8 cellular contexts compared by ENCODE assay signal in the genomic region with DNA sequence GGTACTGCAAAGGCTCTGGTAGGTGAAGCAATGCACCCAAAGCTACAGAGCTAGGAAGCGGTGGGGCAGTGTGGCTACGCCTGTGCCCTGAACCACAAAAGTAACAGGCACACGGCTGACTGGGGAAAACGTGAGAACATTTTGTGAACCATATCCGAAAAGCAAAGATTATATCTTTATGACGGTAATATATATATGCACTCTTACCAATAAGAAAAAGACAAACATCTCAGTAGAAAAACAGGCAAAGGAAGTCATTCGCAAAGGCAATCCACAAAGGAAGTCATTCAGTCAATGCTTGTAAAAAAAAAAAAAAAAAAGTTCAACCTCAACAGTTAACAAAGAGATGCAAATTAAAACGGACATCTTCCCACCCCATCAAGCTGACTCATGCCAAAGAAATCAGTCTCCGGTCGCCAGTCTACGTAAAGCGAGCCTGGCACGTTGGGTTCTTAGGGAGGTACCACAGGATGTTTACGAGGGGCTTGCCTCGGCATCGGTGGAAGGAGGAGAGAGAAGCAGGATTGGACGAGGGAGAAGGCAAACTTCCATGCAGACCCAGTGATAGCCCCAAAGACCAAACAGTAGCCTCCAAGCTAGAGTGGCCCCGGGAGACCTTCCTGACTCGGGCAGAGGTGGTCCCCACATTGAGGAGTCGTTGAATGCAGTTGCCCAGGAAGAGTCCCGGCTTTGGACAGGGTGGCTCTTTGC. TPM values are rescaled to one million over a fixed set of nuclear protein-coding genes. Genes with fewer than 3 reads are reported as not detected.
A peak's percentile ranks its signal among the peaks of the same experiment; 100 is the strongest.
DNase-seq lines count a peak whose midpoint lies in the region; ATAC-seq and TF ChIP-seq lines count a peak whose summit lies in the region.

No MANE protein-coding gene starts in this region.

- DNase-seq in CD4-positive, CD25-positive, alpha-beta regulatory T cell = peak; percentile 73 to 95 (median 89)
- DNase-seq in activated CD4-positive, alpha-beta T cell treated with anti-CD3 and anti-CD28 coated beads, Interleukin-2, amount 10 ng/mL, durations not matched to agents 24 days and 14 days = peak; percentile 91
- DNase-seq in endothelial cell (ENCODE audit: low spot score) (no peak), pulmonary artery endothelial cell (ENCODE audit: low read depth, low spot score) (peak; percentile 20)

- H3K4me3 ChIP-seq in CD4-positive, CD25-positive, alpha-beta regulatory T cell (ENCODE audit: low read depth, low read length) = peak overlapping the region; percentile 72
- H3K4me3 ChIP-seq in HUES6 (ENCODE audit: low read depth, low read length) = peak overlapping the region; percentile 24

- peaks cover 11 to 74% (median 40%) of the 10 kb centered on the region in 4 donors for H3K4me1 Mint-ChIP-seq in CD4-positive, CD25-positive, alpha-beta regulatory T cell
- H3K4me1 Mint-ChIP-seq in activated CD4-positive, alpha-beta T cell treated with anti-CD3 and anti-CD28 coated beads, Interleukin-2, amount 10 ng/mL, durations not matched to agents 24 days and 14 days = peaks cover 37% of the 10 kb centered on the region
- H3K4me1 Mint-ChIP-seq in endothelial cell (ENCODE audit: unreplicated experiment) = peaks cover 22% of the 10 kb centered on the region

- no peak for TF ChIP-seq CTCF in endothelial cell (IDR thresholded peaks at IDR 0.05; ENCODE audit: unreplicated experiment)

- H3K9me3 ChIP-seq in CD4-positive, CD25-positive, alpha-beta regulatory T cell (ENCODE audit: control insufficient read depth in 2 of 2, low read length in 2 of 2) = no peaks in the 10 kb centered on the region
- no peaks in the 10 kb centered on the region for H3K9me3 ChIP-seq in HUES6 (ENCODE audit: control insufficient read depth, insufficient read depth, low read depth, low read length)

- peak; percentile 81 to 84 for ATAC-seq in CD4-positive, CD25-positive, alpha-beta regulatory T cell (ENCODE audit: low read depth in 2 of 2)
- ATAC-seq in HG03469 (IDR thresholded peaks at IDR 0.05; ENCODE audit: unreplicated experiment) (no peak), GM18858 (IDR thresholded peaks at IDR 0.05; ENCODE audit: unreplicated experiment) (no peak), HG03039 (IDR thresholded peaks at IDR 0.05; ENCODE audit: unreplicated experiment) (no peak)

- peaks cover 53% of the 10 kb centered on the region for H3K4me1 ChIP-seq in CD4-positive, CD25-positive, alpha-beta regulatory T cell (ENCODE audit: control insufficient read depth, insufficient read depth, low read length, poor library complexity, severe bottlenecking)
- H3K4me1 ChIP-seq in HUES6 (ENCODE audit: control insufficient read depth, insufficient read depth, low read length) = peaks cover 39% of the 10 kb centered on the region

- H3K9me3 Mint-ChIP-seq in CD4-positive, CD25-positive, alpha-beta regulatory T cell = no peaks in the 10 kb centered on the region
- no peaks in the 10 kb centered on the region for H3K9me3 Mint-ChIP-seq in activated CD4-positive, alpha-beta T cell treated with anti-CD3 and anti-CD28 coated beads, Interleukin-2, amount 10 ng/mL, durations not matched to agents 24 days and 14 days
- H3K9me3 Mint-ChIP-seq in endothelial cell (ENCODE audit: unreplicated experiment) = no peaks in the 10 kb centered on the region

- intact Hi-C loops in activated CD4-positive, alpha-beta T cell treated with anti-CD3 and anti-CD28 coated beads, Interleukin-2, amount 10 ng/mL, durations not matched to agents 24 days and 14 days (cut with micrococcal nuclease) = loop anchor here (1.0 to 5.0 kb wide), 2 partner anchors 9 to 225 kb away; no protein-coding TSS in a partner anchor

- peak overlapping the region; percentile 67 for H3K9ac ChIP-seq in HUES6 (ENCODE audit: low read length)

- peak overlapping the region; percentile 97 to 99 (median 98) for H3K27ac Mint-ChIP-seq in CD4-positive, CD25-positive, alpha-beta regulatory T cell
- H3K27ac Mint-ChIP-seq in activated CD4-positive, alpha-beta T cell treated with anti-CD3 and anti-CD28 coated beads, Interleukin-2, amount 10 ng/mL, durations not matched to agents 24 days and 14 days = peak overlapping the region; percentile 95
- peak overlapping the region; percentile 92 for H3K27ac Mint-ChIP-seq in endothelial cell (ENCODE audit: unreplicated experiment)

- H3K27ac ChIP-seq in CD4-positive, CD25-positive, alpha-beta regulatory T cell (ENCODE audit: insufficient read depth, low read length, poor library complexity, severe bottlenecking) = peak overlapping the region; percentile 95
- H3K27ac ChIP-seq in HUES6 (ENCODE audit: low read depth, low read length) = peak overlapping the region; percentile 96

- H3K36me3 ChIP-seq in CD4-positive, CD25-positive, alpha-beta regulatory T cell (ENCODE audit: control insufficient read depth, insufficient read depth, low read length) = no peaks in the 10 kb centered on the region
- no peaks in the 10 kb centered on the region for H3K36me3 ChIP-seq in HUES6 (ENCODE audit: control insufficient read depth, insufficient read depth, low read length)

- peak overlapping the region; percentile 84 to 90 (median 85) for H3K4me3 Mint-ChIP-seq in CD4-positive, CD25-positive, alpha-beta regulatory T cell
- peak overlapping the region; percentile 81 for H3K4me3 Mint-ChIP-seq in activated CD4-positive, alpha-beta T cell treated with anti-CD3 and anti-CD28 coated beads, Interleukin-2, amount 10 ng/mL, durations not matched to agents 24 days and 14 days
- no peak overlapping the region for H3K4me3 Mint-ChIP-seq in endothelial cell (ENCODE audit: unreplicated experiment)

- H3K36me3 Mint-ChIP-seq in CD4-positive, CD25-positive, alpha-beta regulatory T cell = no peaks in the 10 kb centered on the region
- no peaks in the 10 kb centered on the region for H3K36me3 Mint-ChIP-seq in activated CD4-positive, alpha-beta T cell treated with anti-CD3 and anti-CD28 coated beads, Interleukin-2, amount 10 ng/mL, durations not matched to agents 24 days and 14 days (ENCODE audit: low read depth)
- peaks cover 13% of the 10 kb centered on the region for H3K36me3 Mint-ChIP-seq in endothelial cell (ENCODE audit: low read depth, unreplicated experiment)

- H3K27me3 Mint-ChIP-seq in CD4-positive, CD25-positive, alpha-beta regulatory T cell = peaks cover 4% of the 10 kb centered on the region
- no peaks in the 10 kb centered on the region for H3K27me3 Mint-ChIP-seq in activated CD4-positive, alpha-beta T cell treated with anti-CD3 and anti-CD28 coated beads, Interleukin-2, amount 10 ng/mL, durations not matched to agents 24 days and 14 days
- H3K27me3 Mint-ChIP-seq in endothelial cell (ENCODE audit: unreplicated experiment) = peaks cover 8% of the 10 kb centered on the region

- no peaks in the 10 kb centered on the region for H3K27me3 ChIP-seq in CD4-positive, CD25-positive, alpha-beta regulatory T cell (ENCODE audit: control insufficient read depth, insufficient read depth, low read length)
- no peaks in the 10 kb centered on the region for H3K27me3 ChIP-seq in HUES6 (ENCODE audit: control insufficient read depth, insufficient read depth, low read length)

RNA-seq across cellular contexts. Expression of a gene that starts 39.4 kb away (rescaled TPM):
- total RNA-seq in CD4-positive, CD25-positive, alpha-beta regulatory T cell = 650 TPM
- polyA plus RNA-seq in CD4-positive, CD25-positive, alpha-beta regulatory T cell = 100 to 1,000 TPM; 244 to 294 (median 270) TPM
- 160 and 181 TPM in 2 replicates for total RNA-seq in activated CD4-positive, alpha-beta T cell treated with anti-CD3 and anti-CD28 coated beads, Interleukin-2, amount 10 ng/mL, durations not matched to agents 24 days and 14 days
- total RNA-seq in endothelial cell (ENCODE audit: unreplicated experiment) (71.5 TPM), pulmonary artery endothelial cell (81.4 and 81.5 TPM in 2 replicates)

Comparison
In these comparisons a context has a peak if more than half of its experiments do, and no peak if none do; other contexts are left out.
1. ATAC-seq: peak in CD4-positive, CD25-positive, alpha-beta regulatory T cell (2 of 2); none in HG03469 (single experiment), GM18858 (single experiment) and HG03039 (single experiment).
2. Peak in every context shown above with its lines, with median percentiles within 50 percentile points of each other: H3K27ac Mint-ChIP-seq.